9 cellular contexts compared by ENCODE assay signal in the genomic region with DNA sequence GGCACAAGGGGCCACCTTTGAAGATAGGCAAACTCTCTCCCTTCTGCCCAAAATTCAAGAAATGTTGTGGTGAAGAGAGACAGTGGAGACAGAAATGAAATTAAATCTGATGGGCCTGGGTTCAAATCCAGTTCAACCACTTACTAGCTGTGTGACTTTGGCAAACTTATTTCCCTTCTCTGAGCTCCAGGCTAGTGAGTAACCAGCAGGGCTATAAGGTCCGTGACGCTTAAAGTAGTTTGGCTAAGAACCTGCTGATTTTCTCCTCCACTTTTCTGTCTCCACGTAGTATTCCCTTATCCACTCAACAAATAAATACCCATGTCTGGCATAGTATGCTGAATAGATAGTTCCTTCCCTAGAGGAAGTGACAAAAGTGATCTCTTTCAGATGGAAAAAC. TPM values are rescaled to one million over a fixed set of nuclear protein-coding genes. Genes with fewer than 3 reads are reported as not detected.
DNase-seq lines count a peak whose midpoint lies in the region; ATAC-seq and TF ChIP-seq lines count a peak whose summit lies in the region.
"Had no signal": no experiment of that assay in that cellular context is flagged by ENCODE, and none has a peak within 500 bp of the region (broad histone marks: within the 10 kb centered on the region; RNA-seq: fewer than 3 reads in every experiment).

No MANE protein-coding gene starts in this region.

- H3K9ac ChIP-seq in neuronal stem cell (ENCODE audit: low read depth, low read length, poor library complexity), result no peak overlapping the region

- H3K27ac Mint-ChIP-seq in Calu3 (ENCODE audit: unreplicated experiment), result peak overlapping the region; percentile 92

- peaks cover 62% of the 10 kb centered on the region for H3K36me3 Mint-ChIP-seq in Calu3 (ENCODE audit: insufficient read depth, unreplicated experiment)

- H3K4me1 ChIP-seq in OCI-LY7 (ENCODE audit: insufficient read depth, low read length, poor library complexity, severe bottlenecking) (peaks cover 71% of the 10 kb centered on the region), ectodermal cell (ENCODE audit: control insufficient read depth, insufficient read depth, low read length) (peaks cover 56% of the 10 kb centered on the region), neuronal stem cell (ENCODE audit: control insufficient read depth in 2 of 2, insufficient read depth in 1 of 2, low read depth in 1 of 2, low read length in 2 of 2) (peaks cover 47 to 52% of the 10 kb centered on the region in 2 donors)

- H2BK120ac ChIP-seq in neuronal stem cell (ENCODE audit: low read depth, low read length), result no peak overlapping the region

- BruUV-seq in Calu3 (replicated peaks; lab: Mats Ljungman, UMichigan) (no TSS peak), OCI-LY7 (replicated peaks; lab: Mats Ljungman, UMichigan) (TSS peak; percentile 53)

- H3K4me3 Mint-ChIP-seq in Calu3 (ENCODE audit: low read depth, unreplicated experiment), result peak overlapping the region; percentile 91

- CTCF ChIA-PET in Calu3 (lab: Charles Lee) (interaction anchor here (1.3 kb wide), 2 partner anchors 10 to 117 kb away, joined by 4 read pairs; no protein-coding TSS in a partner anchor), OCI-LY7 (lab: Charles Lee; ENCODE audit: unreplicated experiment) (interaction anchor here (0.9 kb wide), 1 partner anchor 25 kb away, joined by 3 read pairs; no protein-coding TSS in a partner anchor)

- H3K9me3 ChIP-seq in OCI-LY7 (ENCODE audit: low read length) (no peaks in the 10 kb centered on the region), ectodermal cell (ENCODE audit: control insufficient read depth, low read length) (no peaks in the 10 kb centered on the region), neuronal stem cell (replicated peaks in 1 of 2; ENCODE audit: control insufficient read depth in 2 of 2, insufficient read depth in 1 of 2, low read depth in 1 of 2, low read length in 2 of 2) (no peaks in the 10 kb centered on the region)

- H3K27ac ChIP-seq in OCI-LY7 (ENCODE audit: low read depth, low read length, poor library complexity, severe bottlenecking) (peak overlapping the region; percentile 66), ectodermal cell (ENCODE audit: insufficient read depth, low read depth, low read length, poor library complexity, severe bottlenecking) (no peak overlapping the region), neuronal stem cell (replicated peaks; ENCODE audit: low read length) (peak overlapping the region; percentile 19)

- no peak overlapping the region for H3K14ac ChIP-seq in neuronal stem cell (ENCODE audit: low read length)

- intact Hi-C loops in Calu3 (cut with micrococcal nuclease; ENCODE audit: unreplicated experiment) (loop anchor here (2.0 to 5.0 kb wide), 2 partner anchors 14 to 34 kb away; no protein-coding TSS in a partner anchor), OCI-LY7 (cut with micrococcal nuclease; ENCODE audit: unreplicated experiment) (loop anchor here (2.0 to 5.0 kb wide), 3 partner anchors 14 to 189 kb away; partner anchors contain the start of genes C1orf50 and P3H1)

- no peak for ATAC-seq in HG02678 (IDR thresholded peaks at IDR 0.05; ENCODE audit: unreplicated experiment)
- no peak for ATAC-seq in HG03460 (IDR thresholded peaks at IDR 0.05; ENCODE audit: unreplicated experiment)
- no peak for ATAC-seq in GM18498 (IDR thresholded peaks at IDR 0.05; ENCODE audit: unreplicated experiment)

- H4K8ac ChIP-seq in neuronal stem cell (ENCODE audit: low read depth, low read length), result no peak overlapping the region

- no peak overlapping the region for H3K23ac ChIP-seq in neuronal stem cell (ENCODE audit: low read depth, low read length, poor library complexity)

- H4K20me1 ChIP-seq in OCI-LY7 (ENCODE audit: insufficient read depth, low read length), result peaks cover 38% of the 10 kb centered on the region

- no peaks in the 10 kb centered on the region for H3K9me3 Mint-ChIP-seq in Calu3 (ENCODE audit: low read depth, unreplicated experiment)

- H3K4me2 ChIP-seq in OCI-LY7 (ENCODE audit: low read length) (peak overlapping the region; percentile 95), neuronal stem cell (ENCODE audit: insufficient read depth, low read length, poor library complexity, severe bottlenecking) (peak overlapping the region; percentile 51)

- H2BK5ac ChIP-seq in neuronal stem cell (ENCODE audit: low read length), result no peak overlapping the region

- no peak overlapping the region for H3K18ac ChIP-seq in neuronal stem cell (ENCODE audit: low read length)

- no peak overlapping the region for H2BK15ac ChIP-seq in neuronal stem cell (ENCODE audit: low read length)

- no peaks in the 10 kb centered on the region for H3K27me3 Mint-ChIP-seq in Calu3 (ENCODE audit: unreplicated experiment)

- POLR2A ChIA-PET in OCI-LY7 (lab: Charles Lee), result interaction anchor here (0.6 to 1.1 kb wide), 4 partner anchors 15 to 187 kb away, joined by 3 to 6 read pairs (median 4); no protein-coding TSS in a partner anchor

- H2BK12ac ChIP-seq in neuronal stem cell (ENCODE audit: low read length), result no peak overlapping the region

- H2AK5ac ChIP-seq in neuronal stem cell (ENCODE audit: low read depth, low read length), result no peak overlapping the region

- TF ChIP-seq CTCF in Calu3 (IDR thresholded peaks at IDR 0.05; ENCODE audit: unreplicated experiment) (no peak), OCI-LY7 (conservative IDR thresholded peaks at IDR 0.05; ENCODE audit: low read length) (no peak)

- H3K79me2 ChIP-seq in OCI-LY7 (ENCODE audit: insufficient read depth, low read depth, low read length), result peaks cover 69% of the 10 kb centered on the region

- 8 to 19% methylated on average over 3 of the region's 3 CpGs for WGBS in ectodermal cell, 2 experiments
- no CpG with 5 or more reads among the region's 3 CpGs for WGBS in neuronal stem cell (ENCODE audit: extremely low coverage in 2 of 2, insufficient read length in 2 of 2, insufficient replicate concordance in 1 of 2), 2 donors

- H2AFZ ChIP-seq in OCI-LY7 (ENCODE audit: low read length), result no peak overlapping the region
- no peak overlapping the region for H2AFZ ChIP-seq in neuronal stem cell (ENCODE audit: low read length)

- H3K79me1 ChIP-seq in neuronal stem cell (ENCODE audit: low read depth, low read length), result peaks cover 2% of the 10 kb centered on the region

- H3K4me3 ChIP-seq in OCI-LY7 (ENCODE audit: low read depth, low read length, poor library complexity, severe bottlenecking) (peak overlapping the region; percentile 91), ectodermal cell (ENCODE audit: insufficient read depth, low read depth, low read length) (peak overlapping the region; percentile 94), neuronal stem cell (ENCODE audit: low read length in 2 of 2) (peak overlapping the region; percentile 83 to 99)

- H3K9me2 ChIP-seq in OCI-LY7 (ENCODE audit: insufficient read depth, low read length), result no peaks in the 10 kb centered on the region

- H3K4me1 Mint-ChIP-seq in Calu3 (ENCODE audit: low read depth, unreplicated experiment), result peaks cover 49% of the 10 kb centered on the region

- no peak overlapping the region for H4K91ac ChIP-seq in neuronal stem cell (ENCODE audit: low read depth, low read length, poor library complexity)

- no peak overlapping the region for H3K4ac ChIP-seq in neuronal stem cell (ENCODE audit: low read length)

- DNase-seq in Calu3 (no peak), OCI-LY7 (ENCODE audit: low spot score) (no peak), neuronal stem cell (ENCODE audit: low spot score) (no peak), NCI-H1930 (lab: John Stamatoyannopoulos, UW) (no peak)
- DNase-seq: NCI-H1417 treated with DMSO at 0.1 percent for 48 hours had no signal

- H3K36me3 ChIP-seq in OCI-LY7 (ENCODE audit: insufficient read depth, low read length) (peaks cover 55% of the 10 kb centered on the region), ectodermal cell (ENCODE audit: control insufficient read depth, insufficient read depth, low read length) (peaks cover 16% of the 10 kb centered on the region), neuronal stem cell (replicated peaks in 1 of 2; ENCODE audit: control insufficient read depth in 2 of 2, insufficient read depth in 2 of 2, low read length in 2 of 2) (peaks cover 33 to 54% of the 10 kb centered on the region in 2 donors)

- no peaks in the 10 kb centered on the region for H3K27me3 ChIP-seq in ectodermal cell (ENCODE audit: control insufficient read depth, insufficient read depth, low read length, poor library complexity, severe bottlenecking)
- H3K27me3 ChIP-seq in neuronal stem cell (ENCODE audit: control insufficient read depth in 3 of 3, insufficient read depth in 3 of 3, low read depth in 1 of 3, low read length in 3 of 3), result no peaks in the 10 kb centered on the region

RNA-seq across cellular contexts. Expression of gene SLC2A1, which starts 1.9 kb away (rescaled TPM):
- 163 and 183 TPM in 2 replicates for total RNA-seq in Calu3 (2022)
- 45.7 and 66.6 TPM in 2 replicates for total RNA-seq in OCI-LY7 (2014; rRNA removed; shearing (Covaris generic))
- total RNA-seq in OCI-LY7 (2022), result 78.9 and 93.4 TPM in 2 replicates
- 162 TPM for polyA plus RNA-seq in ectodermal cell (2013, experiment 1 of 4)
- 192 TPM for polyA plus RNA-seq in ectodermal cell (2013, experiment 2 of 4)
- 137 TPM for polyA plus RNA-seq in ectodermal cell (2013, experiment 3 of 4)
- polyA plus RNA-seq in ectodermal cell (2013, experiment 4 of 4), result 147 TPM
- 350 TPM for polyA plus RNA-seq in neuronal stem cell (2013, experiment 1 of 2)
- 351 TPM for polyA plus RNA-seq in neuronal stem cell (2013, experiment 2 of 2)
